Comparison of ENCODE assay signal across 23 cellular contexts in genomic region chr22:28900379-28900778, GRCh38. TPM values are rescaled to one million over a fixed set of nuclear protein-coding genes. Genes with fewer than 3 reads are reported as not detected.
A peak's percentile ranks its signal among the peaks of the same experiment; 100 is the strongest.
DNase-seq lines count a peak whose midpoint lies in the region; ATAC-seq and TF ChIP-seq lines count a peak whose summit lies in the region.
"Had no signal": no experiment of that assay in that cellular context is flagged by ENCODE, and none has a peak within 500 bp of the region (broad histone marks: within the 10 kb centered on the region; RNA-seq: fewer than 3 reads in every experiment).

No MANE protein-coding gene starts in this region.

- DNase-seq in NCI-H2171 treated with DMSO at 0.1 percent for 48 hours (lab: John Stamatoyannopoulos, UW) = peak; percentile 61
- no peak for DNase-seq in NCI-H2171 (lab: John Stamatoyannopoulos, UW)
- no peak for DNase-seq in endodermal cell
- DNase-seq in nephron progenitor cell = no peak
- no peak for DNase-seq in thyroid gland
- no peak for DNase-seq in NCI-H1694 (lab: John Stamatoyannopoulos, UW)
- DNase-seq: AML-193, COR-L47, DMS153, GF-D8, HCEC 1CT, Karpas-422, MG63, NCI-H1092, NCI-H146, NCI-H2081, NCI-H2227 treated with DMSO at 0.1 percent for 48 hours, NCI-H510A treated with DMSO at 0.1 percent for 48 hours had no signal

- H3K36me3 ChIP-seq in endodermal cell (ENCODE audit: control insufficient read depth, insufficient read depth, low read length) = no peaks in the 10 kb centered on the region
- no peaks in the 10 kb centered on the region for H3K36me3 ChIP-seq in thyroid gland
- H3K36me3 ChIP-seq: MG63, SJSA1 had no signal

- no peak for ATAC-seq in HG02852 (IDR thresholded peaks at IDR 0.05; ENCODE audit: unreplicated experiment)

- H3K4me3 Mint-ChIP-seq in brain = no peak overlapping the region
- H3K4me3 Mint-ChIP-seq in endodermal cell = no peak overlapping the region
- H3K4me3 Mint-ChIP-seq in nephron progenitor cell = no peak overlapping the region

- H3K9ac ChIP-seq in endodermal cell (ENCODE audit: extremely low read depth, low read length, poor library complexity, severe bottlenecking) = no peak overlapping the region

- TF ChIP-seq POLR2A in thyroid gland (IDR thresholded peaks at IDR 0.05) = no peak

- H3K9me3 Mint-ChIP-seq in brain (no peaks in the 10 kb centered on the region), endodermal cell (no peaks in the 10 kb centered on the region), nephron progenitor cell (no peaks in the 10 kb centered on the region)
- H3K9me3 Mint-ChIP-seq: IgD-negative memory B cell had no signal

- H3K4me1 Mint-ChIP-seq in brain (peaks cover 81% of the 10 kb centered on the region), endodermal cell (peaks cover 42% of the 10 kb centered on the region), nephron progenitor cell (peaks cover 60% of the 10 kb centered on the region)

- peaks cover 21% of the 10 kb centered on the region for H3K4me1 ChIP-seq in endodermal cell (ENCODE audit: control insufficient read depth, insufficient read depth, low read length)
- H3K4me1 ChIP-seq in thyroid gland = peaks cover 26 to 28% of the 10 kb centered on the region in 2 donors

- H3K27ac Mint-ChIP-seq in brain (peak overlapping the region in 4 of 5 experiments; percentile 48 to 80 (median 74)), endodermal cell (peak overlapping the region; percentile 79), nephron progenitor cell (peak overlapping the region; percentile 42)
- H3K27ac Mint-ChIP-seq: IgD-negative memory B cell had no signal

- H3K36me3 Mint-ChIP-seq in brain (no peaks in the 10 kb centered on the region), endodermal cell (ENCODE audit: low read depth) (peaks cover 2% of the 10 kb centered on the region), nephron progenitor cell (ENCODE audit: low read depth) (peaks cover 5% of the 10 kb centered on the region)

- peak overlapping the region; percentile 45 for H3K27ac ChIP-seq in endodermal cell (ENCODE audit: low read depth, low read length)
- H3K27ac ChIP-seq in thyroid gland = no peak overlapping the region
- H3K27ac ChIP-seq: 22Rv1, SJSA1 had no signal

- H3K9me3 ChIP-seq in endodermal cell (ENCODE audit: control insufficient read depth, low read length) (no peaks in the 10 kb centered on the region), thyroid gland (no peaks in the 10 kb centered on the region)
- H3K9me3 ChIP-seq: MG63, SJSA1 had no signal

- intact Hi-C loops in thyroid gland (cut with DNase I) = no loop called here

- H3K27me3 ChIP-seq in endodermal cell (ENCODE audit: control insufficient read depth, insufficient read depth, low read length, poor library complexity, severe bottlenecking) = no peaks in the 10 kb centered on the region
- H3K27me3 ChIP-seq in thyroid gland = no peaks in the 10 kb centered on the region
- H3K27me3 ChIP-seq: MG63, SJSA1 had no signal

- TF ChIP-seq CTCF in brain (conservative IDR thresholded peaks at IDR 0.05) (no peak), endodermal cell (conservative IDR thresholded peaks at IDR 0.05) (no peak), nephron progenitor cell (IDR thresholded peaks at IDR 0.05) (no peak), thyroid gland (IDR thresholded peaks at IDR 0.05) (no peak)

- H3K4me3 ChIP-seq in endodermal cell (ENCODE audit: low read length) (no peak overlapping the region), thyroid gland (replicated peaks in 1 of 3) (no peak overlapping the region)
- H3K4me3 ChIP-seq: MG63, SJSA1 had no signal

- H3K27me3 Mint-ChIP-seq in brain (no peaks in the 10 kb centered on the region), endodermal cell (ENCODE audit: insufficient read depth) (no peaks in the 10 kb centered on the region), nephron progenitor cell (ENCODE audit: low read depth, poor library complexity) (no peaks in the 10 kb centered on the region)

RNA-seq across cellular contexts. Expression of gene ZNRF3, which starts 17.0 kb away (rescaled TPM):
- 10.9 TPM for polyA plus RNA-seq in brain (ENCODE audit: insufficient read depth, low read depth, low replicate concordance)
- total RNA-seq in endodermal cell (10 to 100 TPM; 15.8 to 19.8 TPM), thyroid gland (10 to 100 TPM; 10.4 to 18.0 (median 14.2) TPM)
- polyA plus RNA-seq in endodermal cell (2013, experiment 1 of 2) = 35.8 TPM
- 29.9 TPM for polyA plus RNA-seq in endodermal cell (2013, experiment 2 of 2)
